Comparison of ENCODE assay signal across 13 cellular contexts in the genomic region with DNA sequence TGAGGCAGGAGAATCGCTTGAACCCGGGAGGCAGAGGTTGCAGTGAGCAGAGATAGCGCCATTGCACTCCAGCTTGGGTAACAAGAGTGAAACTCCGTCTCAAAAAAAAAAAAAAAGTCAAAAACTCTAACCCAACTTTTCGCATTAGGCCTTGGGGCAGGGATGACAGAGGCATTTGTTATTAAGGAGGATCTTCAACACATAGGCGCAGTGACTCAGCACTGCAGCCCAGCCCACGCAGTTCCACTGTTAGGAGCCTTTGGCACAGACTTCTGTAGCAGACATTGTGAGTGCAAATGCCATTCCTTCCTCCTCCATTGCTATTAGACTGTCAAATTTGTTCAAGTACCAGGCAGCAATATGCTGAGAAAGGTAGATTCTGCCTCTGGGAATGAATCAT. TPM values are rescaled to one million over a fixed set of nuclear protein-coding genes. Genes with fewer than 3 reads are reported as not detected.
A peak's percentile ranks its signal among the peaks of the same experiment; 100 is the strongest.
DNase-seq lines count a peak whose midpoint lies in the region; ATAC-seq and TF ChIP-seq lines count a peak whose summit lies in the region.
"Had no signal": no experiment of that assay in that cellular context is flagged by ENCODE, and none has a peak within 500 bp of the region (broad histone marks: within the 10 kb centered on the region; RNA-seq: fewer than 3 reads in every experiment).

No MANE protein-coding gene starts in this region.

- H3K27me3 ChIP-seq in AG04450 (ENCODE audit: control insufficient read depth, insufficient read depth, low read length) (no peaks in the 10 kb centered on the region), Caco-2 (replicated peaks; ENCODE audit: control insufficient read depth, insufficient read depth, low read length) (no peaks in the 10 kb centered on the region)
- H3K27me3 ChIP-seq: ascending aorta had no signal

- TF ChIP-seq CTCF in AG04450 (IDR thresholded peaks at IDR 0.05; ENCODE audit: low read depth, low read length) = no peak
- no peak for TF ChIP-seq CTCF in Caco-2 (IDR thresholded peaks at IDR 0.05; ENCODE audit: insufficient read depth in 1 of 2, low read depth in 1 of 2, low read length in 1 of 2, severe bottlenecking in 1 of 2, unreplicated experiment in 1 of 2)

- no TSS peak for BruUV-seq in Caco-2 (replicated peaks; lab: Mats Ljungman, UMichigan)

- H3K4me1 Mint-ChIP-seq in Caco-2 (ENCODE audit: low read depth, unreplicated experiment) = peaks cover 16% of the 10 kb centered on the region
- H3K4me1 Mint-ChIP-seq: natural killer cell had no signal

- no peak overlapping the region for H3K4me3 ChIP-seq in AG04450 (ENCODE audit: low read depth, low read length)
- H3K4me3 ChIP-seq in Caco-2 (ENCODE audit: low read depth, low read length) = no peak overlapping the region
- H3K4me3 ChIP-seq: ascending aorta had no signal

- peaks cover 10% of the 10 kb centered on the region; the same call in 1 of the 2 replicates for H3K4me1 ChIP-seq in Caco-2
- H3K4me1 ChIP-seq: ascending aorta had no signal

- H3K36me3 ChIP-seq in Caco-2 (ENCODE audit: control insufficient read depth, insufficient read depth, low read length) = no peaks in the 10 kb centered on the region
- H3K36me3 ChIP-seq: ascending aorta had no signal

- ATAC-seq in HG03196 (IDR thresholded peaks at IDR 0.05; ENCODE audit: unreplicated experiment) (no peak), HG02571 (IDR thresholded peaks at IDR 0.05; ENCODE audit: unreplicated experiment) (no peak)
- ATAC-seq: natural killer cell had no signal

- POLR2A ChIA-PET in AG04450 (lab: Yijun Ruan, JAX) (no interaction called here), Caco-2 (lab: Charles Lee) (no interaction called here)

- no peaks in the 10 kb centered on the region for H3K9me3 ChIP-seq in AG04450 (ENCODE audit: control insufficient read depth, insufficient read depth, low read length)
- H3K9me3 ChIP-seq in Caco-2 = no peaks in the 10 kb centered on the region
- H3K9me3 ChIP-seq: ascending aorta had no signal

- no peaks in the 10 kb centered on the region for H3K36me3 Mint-ChIP-seq in Caco-2 (ENCODE audit: insufficient read depth, unreplicated experiment)
- H3K36me3 Mint-ChIP-seq: natural killer cell had no signal

- H3K4me3 Mint-ChIP-seq in Caco-2 (ENCODE audit: unreplicated experiment) = no peak overlapping the region
- H3K4me3 Mint-ChIP-seq: natural killer cell had no signal

- CTCF ChIA-PET in AG04450 (lab: Charles Lee) = no interaction called here
- CTCF ChIA-PET in Caco-2 (lab: Charles Lee) = no interaction called here

- peak; percentile 23 for DNase-seq in AG04450 (ENCODE audit: low read depth, low spot score)
- peak; percentile 48 for DNase-seq in HPDE6-E6E7 (ENCODE audit: extremely low spot score)
- DNase-seq in astrocyte of the hippocampus (ENCODE audit: low read depth, low spot score) = peak; percentile 8
- peak; percentile 11 for DNase-seq in hepatic stellate cell (ENCODE audit: low spot score)
- DNase-seq in central memory CD4-positive, alpha-beta T cell = no peak
- no peak for DNase-seq in Caco-2
- DNase-seq: dermis blood vessel endothelial cell, natural killer cell, NCI-H510A had no signal

- no peak overlapping the region for H3K27ac ChIP-seq in AG04450 (ENCODE audit: low read depth, low read length)
- H3K27ac ChIP-seq: ascending aorta, KMS-11 had no signal

- no peak overlapping the region for H3K27ac Mint-ChIP-seq in Caco-2 (ENCODE audit: unreplicated experiment)
- H3K27ac Mint-ChIP-seq: natural killer cell had no signal

- intact Hi-C loops in Caco-2 (cut with micrococcal nuclease; ENCODE audit: unreplicated experiment) = no loop called here

- no peaks in the 10 kb centered on the region for H3K9me3 Mint-ChIP-seq in Caco-2 (ENCODE audit: unreplicated experiment)
- H3K9me3 Mint-ChIP-seq: natural killer cell had no signal

- no peaks in the 10 kb centered on the region for H3K27me3 Mint-ChIP-seq in Caco-2 (ENCODE audit: insufficient read depth, unreplicated experiment)

RNA-seq across cellular contexts. Expression of a gene that starts 43.1 kb away (rescaled TPM):
- polyA plus RNA-seq in AG04450 (2011; rRNA removed) = 39.6 and 53.7 TPM in 2 replicates
- 20.4 and 24.5 TPM in 2 replicates for polyA minus RNA-seq in AG04450 (2011; rRNA and poly(A)+ RNA removed)
- total RNA-seq in Caco-2 (2022) = 35.8 and 40.6 TPM in 2 replicates

RNA-seq across cellular contexts. Expression of a gene that starts 48.5 kb away (rescaled TPM):
- 59.4 and 80.3 TPM in 2 replicates for polyA plus RNA-seq in AG04450 (2011; rRNA removed)
- 41.7 and 70.3 TPM in 2 replicates for polyA minus RNA-seq in AG04450 (2011; rRNA and poly(A)+ RNA removed)
- total RNA-seq in Caco-2 (2022) = 43.4 and 46.2 TPM in 2 replicates

Comparison
In these comparisons a context has a peak if more than half of its experiments do, and no peak if none do; other contexts are left out.
1. DNase-seq: peak in AG04450 (single experiment), HPDE6-E6E7 (single experiment), astrocyte of the hippocampus (single experiment) and hepatic stellate cell (single experiment); none in central memory CD4-positive, alpha-beta T cell (single experiment) and Caco-2 (0 of 2).